14 cellular contexts compared by ENCODE assay signal in the genomic region with DNA sequence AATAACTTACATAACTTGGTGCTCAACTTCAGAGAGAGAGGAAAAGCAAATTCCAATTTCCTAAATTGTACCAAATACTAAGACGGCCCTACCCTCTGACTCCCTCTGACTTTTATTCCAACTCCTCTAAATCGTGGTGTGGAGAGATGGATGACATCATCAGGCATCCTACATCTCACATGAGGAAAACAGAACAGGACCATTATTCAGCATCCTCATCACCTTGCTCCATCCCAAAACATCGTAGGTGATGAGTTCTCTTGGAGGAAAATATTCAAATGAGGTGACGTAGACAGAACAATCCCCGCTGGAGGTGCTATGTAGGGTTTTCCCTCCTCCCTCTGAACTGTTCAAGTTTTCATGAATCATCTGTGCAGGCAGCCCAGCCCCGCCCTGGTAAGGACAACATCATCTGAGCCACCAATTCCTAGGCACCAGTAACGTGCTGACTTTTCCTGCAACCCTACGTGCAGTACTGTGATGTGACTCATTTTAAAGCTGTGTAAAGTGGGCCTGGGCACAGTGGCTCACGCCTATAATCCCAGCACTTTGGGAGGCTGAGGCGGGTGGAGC.
DNase-seq lines count a peak whose midpoint lies in the region; ATAC-seq and TF ChIP-seq lines count a peak whose summit lies in the region.
"Had no signal": no experiment of that assay in that cellular context is flagged by ENCODE, and none has a peak within 500 bp of the region (broad histone marks: within the 10 kb centered on the region; RNA-seq: fewer than 3 reads in every experiment).

No MANE protein-coding gene starts in this region.

- no peak overlapping the region for H3K4me3 ChIP-seq in mammary epithelial cell (replicated peaks in 1 of 3; ENCODE audit: insufficient read depth in 1 of 3, low read depth in 2 of 3, low read length in 3 of 3)
- H3K4me3 ChIP-seq in body of pancreas: no peak overlapping the region
- H3K4me3 ChIP-seq: BLaER1, HAP-1 had no signal

- H3K4me1 Mint-ChIP-seq in MCF 10A (ENCODE audit: insufficient read depth, unreplicated experiment): no peaks in the 10 kb centered on the region
- H3K4me1 Mint-ChIP-seq: CD14-positive monocyte had no signal

- H4K20me1 ChIP-seq in mammary epithelial cell (ENCODE audit: insufficient read depth, low read length): no peaks in the 10 kb centered on the region
- H4K20me1 ChIP-seq: BLaER1 had no signal

- H3K9ac ChIP-seq in mammary epithelial cell (ENCODE audit: insufficient read depth, low read length): no peak overlapping the region
- H3K9ac ChIP-seq: BLaER1 had no signal

- H3K27ac ChIP-seq in mammary epithelial cell (ENCODE audit: insufficient read depth, low read depth, low read length) (no peak overlapping the region), body of pancreas (no peak overlapping the region)
- H3K27ac ChIP-seq: BLaER1 had no signal

- H3K9me3 Mint-ChIP-seq in MCF 10A (ENCODE audit: unreplicated experiment): peaks cover 8% of the 10 kb centered on the region

- H3K36me3 ChIP-seq in mammary epithelial cell (ENCODE audit: insufficient read depth, low read length) (no peaks in the 10 kb centered on the region), body of pancreas (replicated peaks in 1 of 2; ENCODE audit: insufficient read depth in 1 of 2, low read depth in 2 of 2) (no peaks in the 10 kb centered on the region)
- H3K36me3 ChIP-seq: BLaER1, HAP-1 had no signal

- in situ Hi-C loops in mammary epithelial cell (cut with MboI; ENCODE audit: low sequenced_read_pairs in 2 of 2): no loop called here

- H2AFZ ChIP-seq in mammary epithelial cell (ENCODE audit: low read depth, low read length): no peak overlapping the region

- BruUV-seq in MCF 10A (replicated peaks; lab: Mats Ljungman, UMichigan) (no TSS peak), mammary epithelial cell (replicated peaks; lab: Mats Ljungman, UMichigan) (no TSS peak)

- POLR2A ChIA-PET in MCF 10A (lab: Yijun Ruan, JAX): no interaction called here

- no peak overlapping the region for H3K4me3 Mint-ChIP-seq in MCF 10A (ENCODE audit: unreplicated experiment)
- H3K4me3 Mint-ChIP-seq: CD14-positive monocyte; CD8-positive, alpha-beta T cell had no signal

- dilution Hi-C loops in mammary epithelial cell (cut with HindIII; ENCODE audit: low sequenced_read_pairs): no loop called here

- no peaks in the 10 kb centered on the region for H3K27me3 Mint-ChIP-seq in MCF 10A (ENCODE audit: insufficient read depth, unreplicated experiment)

- CTCF ChIA-PET in MCF 10A (lab: Yijun Ruan, JAX): no interaction called here
- CTCF ChIA-PET in mammary epithelial cell (lab: Charles Lee; ENCODE audit: low non-redundant PET): no interaction called here

- WGBS in mammary epithelial cell (ENCODE audit: low coverage, missing lambda C conversion rate): 36% methylated on average over 10 of the region's 10 CpGs
- WGBS in body of pancreas, 2 donors: 59 to 66% methylated on average over 9 of the region's 10 CpGs

- DNase-seq in MCF 10A (ENCODE audit: unreplicated experiment): no peak
- no peak for DNase-seq in mammary epithelial cell
- DNase-seq in M059J (ENCODE audit: low read depth): peak; percentile 11
- DNase-seq in DMS53 (lab: John Stamatoyannopoulos, UW): no peak
- DNase-seq in body of pancreas: no peak
- no peak for DNase-seq in activated CD4-positive, CD25-positive, alpha-beta regulatory T cell (lab: John Stamatoyannopoulos, UW)
- DNase-seq: 8988T; Calu3; CD8-positive, alpha-beta T cell; DND-41 had no signal

- H3K4me2 ChIP-seq in mammary epithelial cell (ENCODE audit: insufficient read depth, low read depth, low read length): no peak overlapping the region
- H3K4me2 ChIP-seq: BLaER1 had no signal

- no peaks in the 10 kb centered on the region for H3K79me2 ChIP-seq in mammary epithelial cell (ENCODE audit: insufficient read depth, low read length)

- intact Hi-C loops in MCF 10A (cut with micrococcal nuclease): no loop called here
- intact Hi-C loops in mammary epithelial cell (cut with micrococcal nuclease): no loop called here
- intact Hi-C loops in body of pancreas (cut with DNase I): no loop called here

- H3K4me1 ChIP-seq in mammary epithelial cell (ENCODE audit: insufficient read depth, low read length) (no peaks in the 10 kb centered on the region), body of pancreas (no peaks in the 10 kb centered on the region)
- H3K4me1 ChIP-seq: BLaER1, HAP-1 had no signal

- no peak for TF ChIP-seq CTCF in MCF 10A (IDR thresholded peaks at IDR 0.05; ENCODE audit: unreplicated experiment)
- TF ChIP-seq CTCF in mammary epithelial cell (conservative IDR thresholded peaks at IDR 0.05 in 1 of 2, IDR thresholded peaks at IDR 0.05 in 1 of 2; ENCODE audit: extremely low read depth in 1 of 2, insufficient read depth in 1 of 2, low read depth in 1 of 2, low read length in 2 of 2): no peak
- no peak for TF ChIP-seq CTCF in body of pancreas (IDR thresholded peaks at IDR 0.05)

- TF ChIP-seq POLR2A in body of pancreas (IDR thresholded peaks at IDR 0.05): no peak

- H3K27me3 ChIP-seq in mammary epithelial cell (ENCODE audit: insufficient read depth, low read length): no peaks in the 10 kb centered on the region
- H3K27me3 ChIP-seq in body of pancreas: no peaks in the 10 kb centered on the region
- H3K27me3 ChIP-seq: BLaER1 had no signal

- ATAC-seq in esophagus mucosa (peak; percentile 94), body of pancreas (no peak)
- ATAC-seq: CD8-positive, alpha-beta T cell had no signal

- H3K27ac Mint-ChIP-seq in MCF 10A (ENCODE audit: low read depth, unreplicated experiment): peak overlapping the region; percentile 36
- H3K27ac Mint-ChIP-seq: CD8-positive, alpha-beta T cell had no signal

- H3K9me3 ChIP-seq in mammary epithelial cell (replicated peaks; ENCODE audit: insufficient read depth, low read length) (peaks cover 21% of the 10 kb centered on the region), body of pancreas (no peaks in the 10 kb centered on the region)
- H3K9me3 ChIP-seq: HAP-1 had no signal

- H3K36me3 Mint-ChIP-seq in MCF 10A (ENCODE audit: insufficient read depth, unreplicated experiment): no peaks in the 10 kb centered on the region
- H3K36me3 Mint-ChIP-seq: CD14-positive monocyte had no signal
